ENCODE assay signal across 15 cellular contexts in genomic region chr9:96202971-96203780, GRCh38.
"Had no signal": no experiment of that assay in that cellular context is flagged by ENCODE, and none has a peak within 500 bp of the region (broad histone marks: within the 10 kb centered on the region; RNA-seq: fewer than 3 reads in every experiment).

No MANE protein-coding gene starts in this region.

- H3K4me1 ChIP-seq: foreskin keratinocyte, right atrium auricular region, tibial artery, uterus had no signal

- DNase-seq: activated CD4-positive, alpha-beta memory T cell treated with anti-CD3 and anti-CD28 coated beads, Interleukin-2, amount 10 ng/mL, durations not matched to agents 7 days and 5 days; activated CD4-positive, alpha-beta T cell treated with anti-CD3 and anti-CD28 coated beads for 48 hours; activated CD4-positive, CD25-positive, alpha-beta regulatory T cell; activated CD8-positive, alpha-beta memory T cell treated with anti-CD3 and anti-CD28 coated beads, Interleukin-2, amount 10 ng/mL, durations not matched to agents 7 days and 5 days; amniotic stem cell; endodermal cell; foreskin keratinocyte; mucosa of descending colon; stimulated activated naive CD8-positive, alpha-beta T cell treated with anti-CD3 and anti-CD28 coated beads, Interleukin-15, Interleukin-2, amounts not matched to agents 100 U/mL and 50 U/mL, for 24 hours; T1000; uterus had no signal

- H3K4me3 ChIP-seq: cardiac muscle cell, mucosa of descending colon, right atrium auricular region, tibial artery, uterus had no signal

- H3K36me3 ChIP-seq: cardiac muscle cell, right atrium auricular region, tibial artery, uterus had no signal

- H3K27ac ChIP-seq: cardiac muscle cell, epithelial cell of prostate, foreskin keratinocyte, right atrium auricular region, tibial artery, uterus had no signal

- H3K9me3 ChIP-seq: mucosa of descending colon, right atrium auricular region, tibial artery, uterus had no signal

- H3K27me3 ChIP-seq: cardiac muscle cell, right atrium auricular region, tibial artery, uterus had no signal

- ATAC-seq: activated CD8-positive, alpha-beta memory T cell treated with anti-CD3 and anti-CD28 coated beads, Interleukin-2, amount 10 ng/mL, durations not matched to agents 7 days and 5 days; mucosa of descending colon; stimulated activated naive CD8-positive, alpha-beta T cell treated with anti-CD3 and anti-CD28 coated beads, Interleukin-15, Interleukin-2, amounts not matched to agents 100 U/mL and 50 U/mL, for 24 hours had no signal
